In the genomic region with DNA sequence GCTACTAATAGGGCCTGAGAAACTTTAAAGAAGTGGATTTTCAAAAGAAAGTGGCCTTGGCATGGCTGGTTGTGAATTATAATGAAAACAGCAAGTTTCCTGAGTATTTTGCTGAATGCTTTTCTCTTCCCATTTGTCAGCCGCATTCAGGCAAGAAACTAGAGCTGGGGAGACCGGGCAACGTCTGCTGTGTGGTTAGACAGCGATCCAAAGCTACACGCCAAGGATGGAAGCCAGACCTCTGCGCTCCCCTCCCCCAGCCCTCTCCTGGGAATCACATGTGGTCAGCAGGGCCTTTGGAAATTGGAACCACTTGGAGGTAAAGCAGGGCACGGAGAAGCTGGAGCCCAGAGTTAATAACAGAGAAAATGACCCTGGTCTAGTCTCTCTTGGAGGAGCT, we compare ENCODE assay signal across 21 cellular contexts.
DNase-seq lines count a peak whose midpoint lies in the region; ATAC-seq and TF ChIP-seq lines count a peak whose summit lies in the region.
"Had no signal": no experiment of that assay in that cellular context is flagged by ENCODE, and none has a peak within 500 bp of the region (broad histone marks: within the 10 kb centered on the region; RNA-seq: fewer than 3 reads in every experiment).

No MANE protein-coding gene starts in this region.

- no peaks in the 10 kb centered on the region for H4K20me1 ChIP-seq in smooth muscle cell (ENCODE audit: low read depth)

- H3K4me3 ChIP-seq in psoas muscle (no peak overlapping the region), smooth muscle cell (no peak overlapping the region)
- H3K4me3 ChIP-seq: left ventricle myocardium inferior, upper lobe of left lung had no signal

- TF ChIP-seq CTCF in AG09319 (IDR thresholded peaks at IDR 0.05; ENCODE audit: low read depth, low read length) (no peak), psoas muscle (IDR thresholded peaks at IDR 0.05) (no peak), smooth muscle cell (IDR thresholded peaks at IDR 0.05; ENCODE audit: borderline replicate concordance, insufficient read depth, poor library complexity, severe bottlenecking) (no peak)

- H3K27me3 ChIP-seq in psoas muscle (ENCODE audit: insufficient read depth in 3 of 3, low read length in 2 of 3) (no peaks in the 10 kb centered on the region), smooth muscle cell (ENCODE audit: low read depth) (no peaks in the 10 kb centered on the region)
- H3K27me3 ChIP-seq: upper lobe of left lung had no signal

- H3K79me2 ChIP-seq in smooth muscle cell (ENCODE audit: low read depth) = no peaks in the 10 kb centered on the region

- DNase-seq in AG09319 (ENCODE audit: extremely low read depth, low read depth) = peak; percentile 85
- peak in 40 of 56 donors; percentile 12 to 81 (median 44) for DNase-seq in amygdala (lab: John Stamatoyannopoulos, UW)
- DNase-seq in globus pallidus (ENCODE audit: low spot score) = peak; percentile 67
- DNase-seq in psoas muscle = peak; percentile 65 to 81
- DNase-seq in NCI-H748 (lab: John Stamatoyannopoulos, UW; ENCODE audit: unreplicated experiment) = no peak
- no peak for DNase-seq in smooth muscle cell (lab: John Stamatoyannopoulos, UW; ENCODE audit: unreplicated experiment)
- no peak for DNase-seq in KBM-7
- DNase-seq: activated CD4-positive, alpha-beta memory T cell treated with anti-CD3 and anti-CD28 coated beads for 36 hours; activated T-cell treated with anti-CD3 and anti-CD28 coated beads, Interleukin-2, amount 50 U/mL, for 1 hour; CD8-positive, alpha-beta memory T cell; effector memory CD4-positive, alpha-beta T cell; left ventricle myocardium inferior; naive B cell; NCI-H146; NCI-H226; stimulated activated CD4-positive, alpha-beta T cell treated with anti-CD3 and anti-CD28 coated beads, Interleukin-12 subunit alpha, Interleukin-12 subunit beta, amount 100 ng/mL, for 4 hours; SW 1271; upper lobe of left lung had no signal

- H3K9me3 ChIP-seq in psoas muscle (no peaks in the 10 kb centered on the region), smooth muscle cell (replicated peaks; ENCODE audit: low read depth) (no peaks in the 10 kb centered on the region)
- H3K9me3 ChIP-seq: left ventricle myocardium inferior, upper lobe of left lung had no signal

- H3K9ac ChIP-seq in smooth muscle cell (ENCODE audit: low read depth) = no peak overlapping the region

- H3K4me2 ChIP-seq in smooth muscle cell = no peak overlapping the region

- ATAC-seq in psoas muscle = peak; percentile 64 to 91 (median 75)
- no peak for ATAC-seq in HG02970 (IDR thresholded peaks at IDR 0.05; ENCODE audit: low FRiP score, unreplicated experiment)
- ATAC-seq: stimulated activated memory B cell treated with anti-CD40 and anti-IgM and Interleukin-4, amounts not matched to agents 10 μg/mL and 1 μg/mL and 100 μg/mL, for 72 hours had no signal

- H2AFZ ChIP-seq in smooth muscle cell (ENCODE audit: low read depth) = no peak overlapping the region

- intact Hi-C loops in psoas muscle (cut with DNase I) = no loop called here

- WGBS in psoas muscle, 3 donors = 21 to 34% (median 27%) methylated on average over 7 of the region's 7 CpGs
- 75% methylated on average over 7 of the region's 7 CpGs for WGBS in smooth muscle cell (ENCODE audit: low lambda C conversion rate)

- H3K27ac ChIP-seq in psoas muscle = peak overlapping the region; percentile 28
- H3K27ac ChIP-seq in smooth muscle cell (ENCODE audit: low read depth) = no peak overlapping the region
- H3K27ac ChIP-seq: left ventricle myocardium inferior, RWPE1, upper lobe of left lung had no signal

- H3K4me1 ChIP-seq in psoas muscle = peaks cover 13% of the 10 kb centered on the region
- peaks cover 15% of the 10 kb centered on the region for H3K4me1 ChIP-seq in smooth muscle cell (ENCODE audit: low read depth)

- peaks cover 4% of the 10 kb centered on the region for H3F3A ChIP-seq in smooth muscle cell (ENCODE audit: low read depth)

- in situ Hi-C loops in KBM-7 (cut with MboI; ENCODE audit: low pct_unique_long_range_greater_than_20kb, low sequenced_read_pairs) = loop anchor here (25.0 kb wide), 1 partner anchor 212 kb away; the partner anchor contains the start of gene PLXNA2

- H3K36me3 ChIP-seq in psoas muscle (ENCODE audit: insufficient read depth in 1 of 2, low read depth in 1 of 2) = peaks cover 0 to 37% of the 10 kb centered on the region in 2 donors
- H3K36me3 ChIP-seq in smooth muscle cell (ENCODE audit: low read depth) = no peaks in the 10 kb centered on the region

Comparison
In these comparisons a context has a peak if more than half of its experiments do, and no peak if none do; other contexts are left out.
1. DNase-seq: peak in AG09319 (single experiment), amygdala (40 of 56), globus pallidus (single experiment) and psoas muscle (2 of 2); none in NCI-H748 (single experiment), smooth muscle cell (single experiment) and KBM-7 (single experiment).